ENCODE assay signal across 23 cellular contexts in genomic region chr9:99309540-99309939, GRCh38.
"Had no signal": no experiment of that assay in that cellular context is flagged by ENCODE, and none has a peak within 500 bp of the region (broad histone marks: within the 10 kb centered on the region; RNA-seq: fewer than 3 reads in every experiment).

No MANE protein-coding gene starts in this region.

- H3K9me3 ChIP-seq: colonic mucosa, esophagus muscularis mucosa, gastroesophageal sphincter, heart right ventricle, left lung, mucosa of descending colon, right lobe of liver, stomach, thyroid gland had no signal

- DNase-seq: colonic mucosa; effector CD8-positive, alpha-beta T cell; foreskin keratinocyte; heart right ventricle; hippocampal formation; left cardiac atrium; left lung; mesenchymal stem cell; mucosa of descending colon; naive B cell; right lobe of liver; small intestine; stimulated activated CD4-positive, alpha-beta T cell treated with anti-CD3 and anti-CD28 coated beads, Interleukin-15, amount 100 ng/mL, for 24 hours; stimulated activated CD4-positive, alpha-beta T cell treated with anti-CD3 and anti-CD28 coated beads, Interleukin-2, amount 100 ng/mL, for 48 hours; stimulated activated naive CD4-positive, alpha-beta T cell treated with Interleukin-2 at 50 U/mL for 16 hours; stomach; thyroid gland had no signal

- H3K79me2 ChIP-seq: parathyroid adenoma had no signal

- H2AFZ ChIP-seq: neural progenitor cell, parathyroid adenoma had no signal

- H3K27me3 ChIP-seq: colonic mucosa, esophagus muscularis mucosa, foreskin keratinocyte, gastroesophageal sphincter, heart right ventricle, left lung, neural progenitor cell, right lobe of liver, stomach, thyroid gland had no signal

- H3K4me1 ChIP-seq: colonic mucosa, esophagus muscularis mucosa, foreskin keratinocyte, gastroesophageal sphincter, heart right ventricle, left lung, parathyroid adenoma, right lobe of liver, stomach, thyroid gland had no signal

- H3K36me3 ChIP-seq: colonic mucosa, esophagus muscularis mucosa, gastroesophageal sphincter, heart right ventricle, left lung, neural progenitor cell, right lobe of liver, stomach, thyroid gland had no signal

- H3K27ac ChIP-seq: colonic mucosa, epithelial cell of prostate, esophagus muscularis mucosa, foreskin keratinocyte, gastroesophageal sphincter, heart right ventricle, left lung, neural progenitor cell, parathyroid adenoma, right lobe of liver, stomach, thyroid gland had no signal

- H3K4me3 ChIP-seq: colonic mucosa, esophagus muscularis mucosa, gastroesophageal sphincter, heart right ventricle, left lung, mucosa of descending colon, neural progenitor cell, right lobe of liver, stomach, thyroid gland had no signal

- H3K9ac ChIP-seq: neural progenitor cell, parathyroid adenoma had no signal

- FAIRE-seq: islet of Langerhans, small intestine had no signal

- ATAC-seq: foreskin keratinocyte, gastroesophageal sphincter, heart right ventricle, left cardiac atrium, left lung, mucosa of descending colon, right lobe of liver had no signal

- H3K4me2 ChIP-seq: neural progenitor cell had no signal
